ENCODE assay signal across 8 cellular contexts in genomic region chr10:63630085-63630927, GRCh38.
DNase-seq lines count a peak whose midpoint lies in the region; ATAC-seq and TF ChIP-seq lines count a peak whose summit lies in the region.

No MANE protein-coding gene starts in this region.

- H3K9ac ChIP-seq in liver (ENCODE audit: low read depth in 1 of 2, low read length in 2 of 2): peak overlapping the region; percentile 94

- DNase-seq in BE2C: peak; percentile 95
- peak; percentile 76 for DNase-seq in NCI-H460 (ENCODE audit: extremely low read depth, low read depth)
- peak; percentile 72 for DNase-seq in activated CD4-positive, alpha-beta T cell treated with anti-CD3 and anti-CD28 coated beads, Interleukin-2, amount 50 U/mL, for 1 hour
- peak; percentile 67 to 68 for DNase-seq in stimulated activated CD4-positive, alpha-beta T cell treated with anti-CD3 and anti-CD28 coated beads, Interleukin-2, amount 100 ng/mL, for 48 hours

- ATAC-seq in HG03354 (IDR thresholded peaks at IDR 0.05; ENCODE audit: poor library complexity, severe bottlenecking, unreplicated experiment): peak; percentile 70

- H3K36me3 ChIP-seq in BE2C: no peaks in the 10 kb centered on the region
- no peaks in the 10 kb centered on the region for H3K36me3 ChIP-seq in liver (ENCODE audit: control insufficient read depth in 4 of 4, insufficient read depth in 3 of 4, low read depth in 1 of 4, low read length in 3 of 4)

- no peaks in the 10 kb centered on the region for H3K9me3 Mint-ChIP-seq in dendritic cell treated with granulocyte-macrophage colony-stimulating factor and Interleukin-4, amounts not matched to agents 40 ng/mL and 50 ng/mL, for 4 days

- peak; percentile 9 to 38 for TF ChIP-seq RAD21 in liver (IDR thresholded peaks at IDR 0.05)

- H3K27ac ChIP-seq in liver (ENCODE audit: low read depth in 1 of 2, low read length in 2 of 2): peak overlapping the region; percentile 80 to 98

- peaks cover 50% of the 10 kb centered on the region for H3K4me1 Mint-ChIP-seq in dendritic cell treated with granulocyte-macrophage colony-stimulating factor and Interleukin-4, amounts not matched to agents 40 ng/mL and 50 ng/mL, for 4 days (ENCODE audit: low read depth)

- peak overlapping the region; percentile 88 for H3K4me3 Mint-ChIP-seq in dendritic cell treated with granulocyte-macrophage colony-stimulating factor and Interleukin-4, amounts not matched to agents 40 ng/mL and 50 ng/mL, for 4 days

- peak overlapping the region; percentile 79 for H3K27ac Mint-ChIP-seq in dendritic cell treated with granulocyte-macrophage colony-stimulating factor and Interleukin-4, amounts not matched to agents 40 ng/mL and 50 ng/mL, for 4 days

- peak; percentile 75 for TF ChIP-seq POLR2A in GM19099 (IDR thresholded peaks at IDR 0.05; ENCODE audit: extremely low read depth, insufficient read length, low read depth)

- H3K9me3 ChIP-seq in BE2C (no peaks in the 10 kb centered on the region), liver (ENCODE audit: control insufficient read depth in 4 of 4, low read length in 3 of 4) (no peaks in the 10 kb centered on the region)

- H3K4me3 ChIP-seq in BE2C (ENCODE audit: low read depth, low read length) (peak overlapping the region; percentile 82), liver (ENCODE audit: low read depth in 1 of 3, low read length in 3 of 3) (peak overlapping the region; percentile 45 to 86 (median 77))

- WGBS in liver: under 1% methylated on average over 69 of the region's 69 CpGs

- no peak for TF ChIP-seq CTCF in BE2C (IDR thresholded peaks at IDR 0.05; ENCODE audit: low read depth, low read length)
- no peak for TF ChIP-seq CTCF in liver (IDR thresholded peaks at IDR 0.05; ENCODE audit: low read depth, low read length, missing input control)

- H3K27me3 Mint-ChIP-seq in dendritic cell treated with granulocyte-macrophage colony-stimulating factor and Interleukin-4, amounts not matched to agents 40 ng/mL and 50 ng/mL, for 4 days: peaks cover 42% of the 10 kb centered on the region

- intact Hi-C loops in dendritic cell treated with granulocyte-macrophage colony-stimulating factor and Interleukin-4, amounts not matched to agents 40 ng/mL and 50 ng/mL, for 4 days (cut with micrococcal nuclease): loop anchor here (2.0 to 5.0 kb wide), 2 partner anchors 88 to 108 kb away; partner anchors contain the start of gene REEP3

- H3K27me3 ChIP-seq in BE2C (no peaks in the 10 kb centered on the region), liver (ENCODE audit: control insufficient read depth in 4 of 4, insufficient read depth in 4 of 4, low read length in 3 of 4) (no peaks in the 10 kb centered on the region)

- no peaks in the 10 kb centered on the region for H3K36me3 Mint-ChIP-seq in dendritic cell treated with granulocyte-macrophage colony-stimulating factor and Interleukin-4, amounts not matched to agents 40 ng/mL and 50 ng/mL, for 4 days (ENCODE audit: low read depth)

- H3K4me1 ChIP-seq in BE2C (peaks cover 4% of the 10 kb centered on the region), liver (ENCODE audit: control insufficient read depth in 4 of 4, insufficient read depth in 4 of 4, low read length in 3 of 4) (peaks cover 0 to 47% (median 33%) of the 10 kb centered on the region in 4 donors)

TF ChIP-seq in liver, 16 proteins besides CTCF, POLR2A, EP300 and RAD21:
- peak in 1 of 2 donors; percentile 46 for TF ChIP-seq EGR1 (IDR thresholded peaks at IDR 0.05; ENCODE audit: low read depth in 2 of 2)
- TF ChIP-seq ZBTB33 (IDR thresholded peaks at IDR 0.05): no peak
- TF ChIP-seq HNF4G (IDR thresholded peaks at IDR 0.05): no peak
- no peak for TF ChIP-seq FOXA2 (IDR thresholded peaks at IDR 0.05)
- TF ChIP-seq HNF4A (conservative IDR thresholded peaks at IDR 0.05): peak; percentile 40 to 61
- TF ChIP-seq RXRA (IDR thresholded peaks at IDR 0.05): peak; percentile 43 to 61
- TF ChIP-seq FOXA1 (IDR thresholded peaks at IDR 0.05): no peak
- TF ChIP-seq NR2F2 (IDR thresholded peaks at IDR 0.05): peak; percentile 66
- peak; percentile 91 for TF ChIP-seq TAF1 (conservative IDR thresholded peaks at IDR 0.05)
- TF ChIP-seq REST (IDR thresholded peaks at IDR 0.05): peak; percentile 9
- no peak for TF ChIP-seq SP1 (IDR thresholded peaks at IDR 0.05)
- no peak for TF ChIP-seq ATF3 (IDR thresholded peaks at IDR 0.05)
- no peak for TF ChIP-seq YY1 (IDR thresholded peaks at IDR 0.05)
- TF ChIP-seq MAX (IDR thresholded peaks at IDR 0.05): no peak
- TF ChIP-seq GABPA (IDR thresholded peaks at IDR 0.05 in 1 of 2, conservative IDR thresholded peaks at IDR 0.05 in 1 of 2): no peak
- no peak for TF ChIP-seq JUND (IDR thresholded peaks at IDR 0.05)

Comparison
In these comparisons a context has a peak if more than half of its experiments do, and no peak if none do; other contexts are left out.
1. Peak in every context shown above with its lines: DNase-seq, ATAC-seq, H3K4me3 ChIP-seq and H3K27ac ChIP-seq.